ENCODE assay signal across 8 cellular contexts in genomic region chr1:157163273-157164127, GRCh38. TPM values are rescaled to one million over a fixed set of nuclear protein-coding genes. Genes with fewer than 3 reads are reported as not detected.
A peak's percentile ranks its signal among the peaks of the same experiment; 100 is the strongest.
DNase-seq lines count a peak whose midpoint lies in the region; ATAC-seq and TF ChIP-seq lines count a peak whose summit lies in the region.

No MANE protein-coding gene starts in this region.

- no peak for TF ChIP-seq EP300 in suprapubic skin (IDR thresholded peaks at IDR 0.05)

- H3K4me3 Mint-ChIP-seq in activated T-cell treated with anti-CD3 and anti-CD28 coated beads, Interleukin-2, amount 50 U/mL, for 72 hours: peak overlapping the region in 1 of 2 donors; percentile 80

- peaks cover 15% of the 10 kb centered on the region for H3K27me3 Mint-ChIP-seq in activated T-cell treated with anti-CD3 and anti-CD28 coated beads, Interleukin-2, amount 50 U/mL, for 72 hours (ENCODE audit: low read depth)

- no peaks in the 10 kb centered on the region for H3K9me3 Mint-ChIP-seq in activated T-cell treated with anti-CD3 and anti-CD28 coated beads, Interleukin-2, amount 50 U/mL, for 72 hours

- H3K27me3 ChIP-seq in Peyer's patch (no peaks in the 10 kb centered on the region), suprapubic skin (peaks cover 10% of the 10 kb centered on the region)

- no peak overlapping the region for H3K27ac Mint-ChIP-seq in activated T-cell treated with anti-CD3 and anti-CD28 coated beads, Interleukin-2, amount 50 U/mL, for 72 hours

- H3K4me3 ChIP-seq in Peyer's patch: no peak overlapping the region
- H3K4me3 ChIP-seq in suprapubic skin: no peak overlapping the region

- H3K4me1 Mint-ChIP-seq in activated T-cell treated with anti-CD3 and anti-CD28 coated beads, Interleukin-2, amount 50 U/mL, for 72 hours (ENCODE audit: low read depth): peaks cover 7% of the 10 kb centered on the region

- H3K27ac ChIP-seq in Peyer's patch: no peak overlapping the region
- no peak overlapping the region for H3K27ac ChIP-seq in suprapubic skin

- no peaks in the 10 kb centered on the region for H3K36me3 Mint-ChIP-seq in activated T-cell treated with anti-CD3 and anti-CD28 coated beads, Interleukin-2, amount 50 U/mL, for 72 hours (ENCODE audit: insufficient read depth in 2 of 2)

- TF ChIP-seq CTCF in Peyer's patch (IDR thresholded peaks at IDR 0.05) (peak; percentile 50 to 92 (median 78)), suprapubic skin (IDR thresholded peaks at IDR 0.05) (peak; percentile 9 to 85)

- H3K36me3 ChIP-seq in Peyer's patch: no peaks in the 10 kb centered on the region
- H3K36me3 ChIP-seq in suprapubic skin: no peaks in the 10 kb centered on the region

- TF ChIP-seq POLR2A in Peyer's patch (IDR thresholded peaks at IDR 0.05) (no peak), suprapubic skin (IDR thresholded peaks at IDR 0.05) (no peak)

- peak; percentile 64 to 72 for ATAC-seq in activated T-cell treated with anti-CD3 and anti-CD28 coated beads, Interleukin-2, amount 50 U/mL, for 72 hours (replicated peaks in 1 of 2)
- ATAC-seq in HG03196 (IDR thresholded peaks at IDR 0.05; ENCODE audit: unreplicated experiment): no peak

- H3K9me3 ChIP-seq in Peyer's patch: no peaks in the 10 kb centered on the region
- H3K9me3 ChIP-seq in suprapubic skin: no peaks in the 10 kb centered on the region

- no peaks in the 10 kb centered on the region for H3K4me1 ChIP-seq in Peyer's patch
- peaks cover 5% of the 10 kb centered on the region for H3K4me1 ChIP-seq in suprapubic skin

- DNase-seq in DMS53 (lab: John Stamatoyannopoulos, UW) (peak; percentile 80), HuH-7.5 (ENCODE audit: low spot score) (peak; percentile 70), Peyer's patch (peak; percentile 62 to 90 (median 80)), fibroblast of the conjunctiva (ENCODE audit: low read depth) (peak; percentile 24), nucleus accumbens (lab: John Stamatoyannopoulos, UW) (peak in 41 of 56 donors; percentile 4 to 78 (median 31)), suprapubic skin (ENCODE audit: low spot score in 2 of 2) (peak; percentile 7 to 82)
- DNase-seq in activated T-cell treated with anti-CD3 and anti-CD28 coated beads, Interleukin-2, amount 50 U/mL, for 72 hours: peak; percentile 78 to 82

- 7% methylated on average over 20 of the region's 21 CpGs for WGBS in suprapubic skin

RNA-seq across cellular contexts. Expression of gene ETV3, which starts 25.3 kb away (rescaled TPM):
- total RNA-seq in Peyer's patch: 10 to 100 TPM; 10.7 to 25.8 (median 20.2) TPM
- total RNA-seq in activated T-cell treated with anti-CD3 and anti-CD28 coated beads, Interleukin-2, amount 50 U/mL, for 72 hours: 10 to 100 TPM; 33.5 to 48.7 TPM
- total RNA-seq in suprapubic skin: 10 to 100 TPM; 88.9 to 93.6 (median 90.9) TPM

Comparison
In these comparisons a context has a peak if more than half of its experiments do, and no peak if none do; other contexts are left out.
1. DNase-seq: peak in every context shown above with its lines; median percentile 80 in DMS53; 80 in Peyer's patch; 80 in activated T-cell treated with anti-CD3 and anti-CD28 coated beads, Interleukin-2, amount 50 U/mL, for 72 hours; 70 in HuH-7.5; 44 in suprapubic skin; 31 in nucleus accumbens; 24 in fibroblast of the conjunctiva.